In the genomic region with DNA sequence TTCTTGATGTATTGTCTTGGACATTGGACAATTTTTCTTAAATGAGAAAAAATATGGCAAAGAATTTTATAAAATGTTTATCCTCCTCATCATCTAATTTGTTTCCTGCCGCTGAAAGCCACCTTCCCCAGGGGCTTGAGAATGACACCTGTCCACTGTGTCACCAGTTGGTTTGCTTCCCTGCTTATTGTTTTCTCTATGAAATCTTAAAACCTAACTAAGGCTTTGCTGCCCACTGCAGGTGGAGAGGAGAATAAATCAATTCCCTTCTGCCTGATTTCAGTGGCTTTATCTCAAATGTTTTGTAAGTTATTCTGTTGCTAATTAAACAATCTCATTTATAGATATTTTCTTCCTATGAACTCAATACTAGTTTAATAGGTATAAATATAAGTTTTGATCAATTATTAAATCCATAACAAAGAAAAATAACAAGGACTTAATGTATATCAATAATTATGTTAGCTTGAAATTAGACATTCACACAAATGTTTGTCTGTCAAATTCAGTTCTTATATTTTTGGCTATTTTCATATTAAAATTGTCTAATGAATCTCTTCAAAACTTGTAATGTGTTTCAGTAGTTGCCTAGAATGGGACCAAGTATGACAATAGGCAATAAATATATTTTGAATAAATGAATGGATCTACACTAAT, we compare ENCODE assay signal across 1 cellular context.
TF ChIP-seq lines count a peak whose summit lies in the region.

No MANE protein-coding gene starts in this region.

TF ChIP-seq in GM23338, 12 proteins besides CTCF, POLR2A, EP300 and RAD21 (continued from another document):
- TF ChIP-seq, protein P1, sequence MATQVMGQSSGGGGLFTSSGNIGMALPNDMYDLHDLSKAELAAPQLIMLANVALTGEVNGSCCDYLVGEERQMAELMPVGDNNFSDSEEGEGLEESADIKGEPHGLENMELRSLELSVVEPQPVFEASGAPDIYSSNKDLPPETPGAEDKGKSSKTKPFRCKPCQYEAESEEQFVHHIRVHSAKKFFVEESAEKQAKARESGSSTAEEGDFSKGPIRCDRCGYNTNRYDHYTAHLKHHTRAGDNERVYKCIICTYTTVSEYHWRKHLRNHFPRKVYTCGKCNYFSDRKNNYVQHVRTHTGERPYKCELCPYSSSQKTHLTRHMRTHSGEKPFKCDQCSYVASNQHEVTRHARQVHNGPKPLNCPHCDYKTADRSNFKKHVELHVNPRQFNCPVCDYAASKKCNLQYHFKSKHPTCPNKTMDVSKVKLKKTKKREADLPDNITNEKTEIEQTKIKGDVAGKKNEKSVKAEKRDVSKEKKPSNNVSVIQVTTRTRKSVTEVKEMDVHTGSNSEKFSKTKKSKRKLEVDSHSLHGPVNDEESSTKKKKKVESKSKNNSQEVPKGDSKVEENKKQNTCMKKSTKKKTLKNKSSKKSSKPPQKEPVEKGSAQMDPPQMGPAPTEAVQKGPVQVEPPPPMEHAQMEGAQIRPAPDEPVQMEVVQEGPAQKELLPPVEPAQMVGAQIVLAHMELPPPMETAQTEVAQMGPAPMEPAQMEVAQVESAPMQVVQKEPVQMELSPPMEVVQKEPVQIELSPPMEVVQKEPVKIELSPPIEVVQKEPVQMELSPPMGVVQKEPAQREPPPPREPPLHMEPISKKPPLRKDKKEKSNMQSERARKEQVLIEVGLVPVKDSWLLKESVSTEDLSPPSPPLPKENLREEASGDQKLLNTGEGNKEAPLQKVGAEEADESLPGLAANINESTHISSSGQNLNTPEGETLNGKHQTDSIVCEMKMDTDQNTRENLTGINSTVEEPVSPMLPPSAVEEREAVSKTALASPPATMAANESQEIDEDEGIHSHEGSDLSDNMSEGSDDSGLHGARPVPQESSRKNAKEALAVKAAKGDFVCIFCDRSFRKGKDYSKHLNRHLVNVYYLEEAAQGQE (IDR thresholded peaks at IDR 0.05; ENCODE audit: unreplicated experiment), result no peak
- TF ChIP-seq STAT1 (IDR thresholded peaks at IDR 0.05; ENCODE audit: unreplicated experiment), result no peak
- TF ChIP-seq ZNF331 (CRISPR knock-in tag; IDR thresholded peaks at IDR 0.05; ENCODE audit: low read depth), result no peak
- TF ChIP-seq ZNF114 (CRISPR knock-in tag; IDR thresholded peaks at IDR 0.05), result no peak
- no peak for TF ChIP-seq CREB1 (CRISPR knock-in tag; IDR thresholded peaks at IDR 0.05; ENCODE audit: low read depth)
- TF ChIP-seq, protein P2, sequence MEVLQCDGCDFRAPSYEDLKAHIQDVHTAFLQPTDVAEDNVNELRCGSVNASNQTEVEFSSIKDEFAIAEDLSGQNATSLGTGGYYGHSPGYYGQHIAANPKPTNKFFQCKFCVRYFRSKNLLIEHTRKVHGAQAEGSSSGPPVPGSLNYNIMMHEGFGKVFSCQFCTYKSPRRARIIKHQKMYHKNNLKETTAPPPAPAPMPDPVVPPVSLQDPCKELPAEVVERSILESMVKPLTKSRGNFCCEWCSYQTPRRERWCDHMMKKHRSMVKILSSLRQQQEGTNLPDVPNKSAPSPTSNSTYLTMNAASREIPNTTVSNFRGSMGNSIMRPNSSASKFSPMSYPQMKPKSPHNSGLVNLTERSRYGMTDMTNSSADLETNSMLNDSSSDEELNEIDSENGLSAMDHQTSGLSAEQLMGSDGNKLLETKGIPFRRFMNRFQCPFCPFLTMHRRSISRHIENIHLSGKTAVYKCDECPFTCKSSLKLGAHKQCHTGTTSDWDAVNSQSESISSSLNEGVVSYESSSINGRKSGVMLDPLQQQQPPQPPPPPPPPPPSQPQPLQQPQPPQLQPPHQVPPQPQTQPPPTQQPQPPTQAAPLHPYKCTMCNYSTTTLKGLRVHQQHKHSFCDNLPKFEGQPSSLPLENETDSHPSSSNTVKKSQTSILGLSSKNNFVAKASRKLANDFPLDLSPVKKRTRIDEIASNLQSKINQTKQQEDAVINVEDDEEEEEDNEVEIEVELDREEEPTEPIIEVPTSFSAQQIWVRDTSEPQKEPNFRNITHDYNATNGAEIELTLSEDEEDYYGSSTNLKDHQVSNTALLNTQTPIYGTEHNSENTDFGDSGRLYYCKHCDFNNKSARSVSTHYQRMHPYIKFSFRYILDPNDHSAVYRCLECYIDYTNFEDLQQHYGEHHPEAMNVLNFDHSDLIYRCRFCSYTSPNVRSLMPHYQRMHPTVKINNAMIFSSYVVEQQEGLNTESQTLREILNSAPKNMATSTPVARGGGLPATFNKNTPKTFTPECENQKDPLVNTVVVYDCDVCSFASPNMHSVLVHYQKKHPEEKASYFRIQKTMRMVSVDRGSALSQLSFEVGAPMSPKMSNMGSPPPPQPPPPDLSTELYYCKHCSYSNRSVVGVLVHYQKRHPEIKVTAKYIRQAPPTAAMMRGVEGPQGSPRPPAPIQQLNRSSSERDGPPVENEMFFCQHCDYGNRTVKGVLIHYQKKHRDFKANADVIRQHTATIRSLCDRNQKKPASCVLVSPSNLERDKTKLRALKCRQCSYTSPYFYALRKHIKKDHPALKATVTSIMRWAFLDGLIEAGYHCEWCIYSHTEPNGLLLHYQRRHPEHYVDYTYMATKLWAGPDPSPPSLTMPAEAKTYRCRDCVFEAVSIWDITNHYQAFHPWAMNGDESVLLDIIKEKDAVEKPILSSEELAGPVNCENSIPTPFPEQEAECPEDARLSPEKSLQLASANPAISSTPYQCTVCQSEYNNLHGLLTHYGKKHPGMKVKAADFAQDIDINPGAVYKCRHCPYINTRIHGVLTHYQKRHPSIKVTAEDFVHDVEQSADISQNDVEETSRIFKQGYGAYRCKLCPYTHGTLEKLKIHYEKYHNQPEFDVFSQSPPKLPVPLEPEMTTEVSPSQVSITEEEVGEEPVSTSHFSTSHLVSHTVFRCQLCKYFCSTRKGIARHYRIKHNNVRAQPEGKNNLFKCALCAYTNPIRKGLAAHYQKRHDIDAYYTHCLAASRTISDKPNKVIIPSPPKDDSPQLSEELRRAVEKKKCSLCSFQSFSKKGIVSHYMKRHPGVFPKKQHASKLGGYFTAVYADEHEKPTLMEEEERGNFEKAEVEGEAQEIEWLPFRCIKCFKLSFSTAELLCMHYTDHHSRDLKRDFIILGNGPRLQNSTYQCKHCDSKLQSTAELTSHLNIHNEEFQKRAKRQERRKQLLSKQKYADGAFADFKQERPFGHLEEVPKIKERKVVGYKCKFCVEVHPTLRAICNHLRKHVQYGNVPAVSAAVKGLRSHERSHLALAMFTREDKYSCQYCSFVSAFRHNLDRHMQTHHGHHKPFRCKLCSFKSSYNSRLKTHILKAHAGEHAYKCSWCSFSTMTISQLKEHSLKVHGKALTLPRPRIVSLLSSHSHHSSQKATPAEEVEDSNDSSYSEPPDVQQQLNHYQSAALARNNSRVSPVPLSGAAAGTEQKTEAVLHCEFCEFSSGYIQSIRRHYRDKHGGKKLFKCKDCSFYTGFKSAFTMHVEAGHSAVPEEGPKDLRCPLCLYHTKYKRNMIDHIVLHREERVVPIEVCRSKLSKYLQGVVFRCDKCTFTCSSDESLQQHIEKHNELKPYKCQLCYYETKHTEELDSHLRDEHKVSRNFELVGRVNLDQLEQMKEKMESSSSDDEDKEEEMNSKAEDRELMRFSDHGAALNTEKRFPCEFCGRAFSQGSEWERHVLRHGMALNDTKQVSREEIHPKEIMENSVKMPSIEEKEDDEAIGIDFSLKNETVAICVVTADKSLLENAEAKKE (CRISPR knock-in tag; IDR thresholded peaks at IDR 0.05), result no peak
- no peak for TF ChIP-seq EZH2phosphoT487 (IDR thresholded peaks at IDR 0.05; ENCODE audit: unreplicated experiment)
- no peak for TF ChIP-seq NANOG (IDR thresholded peaks at IDR 0.05; ENCODE audit: borderline replicate concordance)
